Comparison of ENCODE assay signal across 12 cellular contexts in the genomic region with DNA sequence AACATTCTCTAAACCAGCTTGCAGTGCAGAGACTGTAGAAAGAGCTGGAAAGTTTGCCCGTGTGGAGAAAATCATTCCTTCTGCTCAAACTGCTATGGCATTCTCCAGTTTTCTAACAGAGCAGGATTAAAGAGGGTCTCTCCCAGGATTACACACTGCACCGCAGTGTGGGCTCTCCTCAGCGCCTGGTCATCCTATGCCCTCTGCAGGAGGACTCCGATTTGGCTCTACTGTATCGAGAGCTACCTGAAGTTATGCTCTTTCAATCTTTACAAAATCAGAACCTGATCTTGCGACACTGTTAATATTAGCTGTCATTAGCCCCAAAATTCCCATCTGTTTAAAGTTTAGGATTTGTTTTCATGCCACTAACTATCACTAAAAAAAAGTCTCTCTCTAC. TPM values are rescaled to one million over a fixed set of nuclear protein-coding genes. Genes with fewer than 3 reads are reported as not detected.
A peak's percentile ranks its signal among the peaks of the same experiment; 100 is the strongest.
DNase-seq lines count a peak whose midpoint lies in the region; ATAC-seq, FAIRE-seq and TF ChIP-seq lines count a peak whose summit lies in the region.
"Had no signal": no experiment of that assay in that cellular context is flagged by ENCODE, and none has a peak within 500 bp of the region (broad histone marks: within the 10 kb centered on the region; RNA-seq: fewer than 3 reads in every experiment).

No MANE protein-coding gene starts in this region.

- POLR2A ChIA-PET in endothelial cell of umbilical vein (lab: Charles Lee): no interaction called here

- H3K4me1 Mint-ChIP-seq in nephron (no peaks in the 10 kb centered on the region), T-helper 17 cell (peaks cover 7% of the 10 kb centered on the region)

- no peaks in the 10 kb centered on the region for H3K79me2 ChIP-seq in Loucy (ENCODE audit: insufficient read depth, low read length)
- H3K79me2 ChIP-seq in endothelial cell of umbilical vein (ENCODE audit: control insufficient read depth, insufficient read depth, low read length): no peaks in the 10 kb centered on the region

- H3K27me3 Mint-ChIP-seq in nephron (ENCODE audit: low read depth) (no peaks in the 10 kb centered on the region), T-helper 17 cell (peaks cover 21% of the 10 kb centered on the region)

- no peak overlapping the region for H3K4me3 Mint-ChIP-seq in nephron
- H3K4me3 Mint-ChIP-seq in T-helper 17 cell: no peak overlapping the region

- H4K20me1 ChIP-seq in Loucy (ENCODE audit: insufficient read depth, low read length, poor library complexity, severe bottlenecking) (no peaks in the 10 kb centered on the region), endothelial cell of umbilical vein (replicated peaks; ENCODE audit: control insufficient read depth, extremely low read depth, insufficient read depth, low read length) (no peaks in the 10 kb centered on the region)

- H3K36me3 Mint-ChIP-seq in nephron (ENCODE audit: low read depth): no peaks in the 10 kb centered on the region
- H3K36me3 Mint-ChIP-seq in T-helper 17 cell (ENCODE audit: low read depth): no peaks in the 10 kb centered on the region

- H3K9me1 ChIP-seq in endothelial cell of umbilical vein (replicated peaks; ENCODE audit: control insufficient read depth, extremely low read depth, insufficient read depth, low read length): no peaks in the 10 kb centered on the region

- H2AFZ ChIP-seq in Loucy (ENCODE audit: low read length): 0 out of 2 replicates have a peak overlapping the region, but pooled peaks have one; percentile 38
- no peak overlapping the region for H2AFZ ChIP-seq in endothelial cell of umbilical vein (ENCODE audit: low read depth, low read length)

- H3K4me2 ChIP-seq in Loucy (ENCODE audit: low read depth, low read length, poor library complexity, severe bottlenecking) (no peak overlapping the region), endothelial cell of umbilical vein (ENCODE audit: insufficient read depth, low read length) (no peak overlapping the region)

- DNase-seq in endothelial cell of umbilical vein (ENCODE audit: low read depth, low spot score) (no peak), T-helper 17 cell (no peak), HPDE6-E6E7 (ENCODE audit: extremely low spot score) (no peak), NCI-H1105 treated with DMSO at 0.1 percent for 48 hours (lab: John Stamatoyannopoulos, UW) (no peak), NCI-H146 (lab: John Stamatoyannopoulos, UW) (no peak)
- DNase-seq: amniotic stem cell; effector memory CD4-positive, alpha-beta T cell; NCI-H1092 treated with DMSO at 0.1 percent for 48 hours; SIG-M5 had no signal

- TF ChIP-seq CTCF in C4-2B (conservative IDR thresholded peaks at IDR 0.05): peak; percentile 30
- TF ChIP-seq CTCF in Loucy (conservative IDR thresholded peaks at IDR 0.05; ENCODE audit: low read length): peak; percentile 33
- peak in 1 of 2 donors; percentile 11 for TF ChIP-seq CTCF in endothelial cell of umbilical vein (IDR thresholded peaks at IDR 0.05; ENCODE audit: extremely low read depth in 1 of 2, insufficient read depth in 1 of 2, low read depth in 1 of 2, low read length in 2 of 2)
- peak; percentile 37 to 43 (median 39) for TF ChIP-seq CTCF in nephron (IDR thresholded peaks at IDR 0.05; ENCODE audit: unreplicated experiment in 3 of 3)

- no peaks in the 10 kb centered on the region for H3K9me3 Mint-ChIP-seq in nephron

- intact Hi-C loops in endothelial cell of umbilical vein (cut with micrococcal nuclease): no loop called here

- no peaks in the 10 kb centered on the region for H3K9me3 ChIP-seq in Loucy (ENCODE audit: insufficient read depth, low read depth, low read length)
- no peaks in the 10 kb centered on the region for H3K9me3 ChIP-seq in endothelial cell of umbilical vein (replicated peaks; ENCODE audit: control insufficient read depth, insufficient read depth, low read length)
- no peaks in the 10 kb centered on the region for H3K9me3 ChIP-seq in T-helper 17 cell (ENCODE audit: control insufficient read depth, low read length, poor library complexity, severe bottlenecking)

- no peaks in the 10 kb centered on the region for H3K27me3 ChIP-seq in Loucy (ENCODE audit: insufficient read depth, low read length, poor library complexity, severe bottlenecking)
- no peaks in the 10 kb centered on the region for H3K27me3 ChIP-seq in endothelial cell of umbilical vein (ENCODE audit: control insufficient read depth in 2 of 2, insufficient read depth in 2 of 2, low read length in 2 of 2)

- CTCF ChIA-PET in endothelial cell of umbilical vein (lab: Charles Lee): interaction anchor here (1.1 to 2.9 kb wide), 5 partner anchors 10 to 656 kb away, joined by 3 to 13 read pairs (median 3); no protein-coding TSS in a partner anchor

- no peak for ATAC-seq in T-helper 17 cell

- dilution Hi-C loops in endothelial cell of umbilical vein (cut with MboI; ENCODE audit: extremely low pct_ligation_motif_present, low sequenced_read_pairs): no loop called here

- no peak overlapping the region for H3K27ac Mint-ChIP-seq in nephron
- no peak overlapping the region for H3K27ac Mint-ChIP-seq in T-helper 17 cell

- no peak overlapping the region for H3K4me3 ChIP-seq in Loucy (ENCODE audit: low read length, poor library complexity, severe bottlenecking)
- no peak overlapping the region for H3K4me3 ChIP-seq in endothelial cell of umbilical vein (replicated peaks in 1 of 3; ENCODE audit: insufficient read depth in 1 of 3, low read depth in 1 of 3, low read length in 3 of 3)

- no TSS peak for BruUV-seq in endothelial cell of umbilical vein (replicated peaks; lab: Mats Ljungman, UMichigan)

- no peak overlapping the region for H3K9ac ChIP-seq in Loucy (ENCODE audit: low read depth, low read length, poor library complexity, severe bottlenecking)
- no peak overlapping the region for H3K9ac ChIP-seq in endothelial cell of umbilical vein (replicated peaks; ENCODE audit: extremely low read depth, insufficient read depth, low read length)

- H3F3A ChIP-seq in Loucy (ENCODE audit: low read depth): no peaks in the 10 kb centered on the region

- no peak overlapping the region for H3K27ac ChIP-seq in C4-2B
- H3K27ac ChIP-seq in endothelial cell of umbilical vein (ENCODE audit: insufficient read depth, low read depth, low read length): no peak overlapping the region

- H3K4me1 ChIP-seq in Loucy (ENCODE audit: insufficient read depth, low read length, poor library complexity, severe bottlenecking) (no peaks in the 10 kb centered on the region), endothelial cell of umbilical vein (ENCODE audit: control insufficient read depth, extremely low read depth, insufficient read depth, low read length) (no peaks in the 10 kb centered on the region)

- no peaks in the 10 kb centered on the region for H3K36me3 ChIP-seq in Loucy (ENCODE audit: insufficient read depth, low read length)
- no peaks in the 10 kb centered on the region for H3K36me3 ChIP-seq in endothelial cell of umbilical vein (ENCODE audit: control insufficient read depth in 2 of 2, extremely low read depth in 1 of 2, insufficient read depth in 2 of 2, low read length in 2 of 2)

- H3K9me2 ChIP-seq in Loucy (replicated peaks; ENCODE audit: low read depth, low read length): no peaks in the 10 kb centered on the region

- FAIRE-seq in endothelial cell of umbilical vein (lab: Jason Lieb, UNC): peak; percentile 63

- TF ChIP-seq POLR2A in endothelial cell of umbilical vein (IDR thresholded peaks at IDR 0.05; ENCODE audit: low read depth, low read length): no peak

TF ChIP-seq in endothelial cell of umbilical vein, 7 proteins besides CTCF, POLR2A, EP300 and RAD21:
- TF ChIP-seq FOS (IDR thresholded peaks at IDR 0.05; ENCODE audit: borderline replicate concordance, insufficient read depth, low read length) (no peak), POLR2AphosphoS5 (IDR thresholded peaks at IDR 0.05; ENCODE audit: insufficient read depth, low read depth, low read length) (no peak), MYC (IDR thresholded peaks at IDR 0.05; ENCODE audit: low read depth, low read length) (no peak), GATA2 (IDR thresholded peaks at IDR 0.05; ENCODE audit: insufficient read depth, insufficient read length, low read depth, low read length) (no peak), EZH2 (IDR thresholded peaks at IDR 0.05; ENCODE audit: borderline replicate concordance, low read depth, low read length, severe bottlenecking) (no peak), JUN (IDR thresholded peaks at IDR 0.05; ENCODE audit: borderline replicate concordance, insufficient read depth, insufficient read length, low read depth) (no peak)
- TF ChIP-seq, protein P1, sequence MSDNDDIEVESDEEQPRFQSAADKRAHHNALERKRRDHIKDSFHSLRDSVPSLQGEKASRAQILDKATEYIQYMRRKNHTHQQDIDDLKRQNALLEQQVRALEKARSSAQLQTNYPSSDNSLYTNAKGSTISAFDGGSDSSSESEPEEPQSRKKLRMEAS (IDR thresholded peaks at IDR 0.05; ENCODE audit: insufficient read depth, insufficient read length): no peak

RNA-seq across cellular contexts. Expression of a gene that starts 33.0 kb away (rescaled TPM):
- total RNA-seq in endothelial cell of umbilical vein (0.07 and 0.24 TPM in 2 replicates), T-helper 17 cell (under 1 TPM in 1 of 2 donors, not detected in 1; 0.37 TPM)
- 0.03 and 0.12 TPM in 2 replicates for polyA plus RNA-seq in endothelial cell of umbilical vein
- polyA plus RNA-seq in endothelial cell of umbilical vein (2011; cell fraction: cytosol; rRNA removed): 0.04 and 0.06 TPM in 2 replicates
- 0.04 TPM in 1 of 2 replicates, not detected in the other for polyA plus RNA-seq in endothelial cell of umbilical vein (2011; cell fraction: nucleus; rRNA removed)
- 0.59 and 0.85 TPM in 2 replicates for polyA plus RNA-seq in endothelial cell of umbilical vein (2012)
- polyA minus RNA-seq in endothelial cell of umbilical vein: not detected in 2 replicates
- polyA minus RNA-seq in endothelial cell of umbilical vein (2011; cell fraction: cytosol; rRNA and poly(A)+ RNA removed): not detected
- polyA minus RNA-seq in endothelial cell of umbilical vein (2011; cell fraction: nucleus; rRNA and poly(A)+ RNA removed): not detected in 2 replicates
